In the genomic region with DNA sequence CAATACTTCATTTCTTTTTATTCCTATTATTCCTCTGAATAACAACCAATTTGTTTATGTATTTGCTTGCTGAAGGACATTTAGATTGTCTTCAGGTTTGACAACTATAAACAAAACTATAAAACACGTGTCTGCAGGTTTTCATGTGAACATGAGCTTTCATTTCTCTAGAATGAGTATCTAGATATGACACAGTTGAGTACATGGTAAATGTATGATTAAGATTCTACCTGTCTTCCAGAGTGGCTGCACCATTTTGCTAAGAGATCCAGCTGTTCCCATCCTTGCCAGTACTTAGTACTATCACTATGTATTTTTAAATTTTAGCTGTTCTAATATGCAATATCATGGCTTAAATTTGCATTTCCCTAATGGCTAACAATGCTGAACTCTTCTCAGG, we compare ENCODE assay signal across 18 cellular contexts. TPM values are rescaled to one million over a fixed set of nuclear protein-coding genes. Genes with fewer than 3 reads are reported as not detected.
DNase-seq lines count a peak whose midpoint lies in the region; ATAC-seq, FAIRE-seq and TF ChIP-seq lines count a peak whose summit lies in the region.
"Had no signal": no experiment of that assay in that cellular context is flagged by ENCODE, and none has a peak within 500 bp of the region (broad histone marks: within the 10 kb centered on the region; RNA-seq: fewer than 3 reads in every experiment).

No MANE protein-coding gene starts in this region.

- no peak overlapping the region for H2AFZ ChIP-seq in GM12878 (ENCODE audit: control insufficient read depth, low read depth, low read length)
- H2AFZ ChIP-seq in neural progenitor cell (replicated peaks): no peak overlapping the region

- intact Hi-C loops in GM12878 (cut with micrococcal nuclease; ENCODE audit: unreplicated experiment): no loop called here
- intact Hi-C loops in activated CD4-positive, alpha-beta memory T cell treated with anti-CD3 and anti-CD28 coated beads for 36 hours (cut with micrococcal nuclease): loop anchor here (1.0 to 5.0 kb wide), 2 partner anchors 10 to 255 kb away; partner anchors contain the start of gene MCMBP

- H3K79me2 ChIP-seq in GM12878 (ENCODE audit: control insufficient read depth, insufficient read depth, low read length): peaks cover 67% of the 10 kb centered on the region
- peaks cover 100% of the 10 kb centered on the region for H3K79me2 ChIP-seq in neural progenitor cell (ENCODE audit: low read depth)

- no peak overlapping the region for H3K4me2 ChIP-seq in A549
- no peak overlapping the region for H3K4me2 ChIP-seq in GM12878 (ENCODE audit: control insufficient read depth, insufficient read depth)
- H3K4me2 ChIP-seq in neural progenitor cell: no peak overlapping the region

- H3K9me3 Mint-ChIP-seq in activated CD4-positive, alpha-beta memory T cell treated with anti-CD3 and anti-CD28 coated beads for 36 hours: no peaks in the 10 kb centered on the region
- H3K9me3 Mint-ChIP-seq in neural progenitor cell: peaks cover 26% of the 10 kb centered on the region

- TF ChIP-seq POLR2A in A549 (IDR thresholded peaks at IDR 0.05; ENCODE audit: low read length): no peak
- no peak for TF ChIP-seq POLR2A in GM12878 (IDR thresholded peaks at IDR 0.05; ENCODE audit: low read depth, low read length)
- TF ChIP-seq POLR2A in GM18505 (IDR thresholded peaks at IDR 0.05; ENCODE audit: borderline replicate concordance, extremely low read depth, insufficient read depth, insufficient read length): no peak

- H3K4me1 Mint-ChIP-seq in activated CD4-positive, alpha-beta memory T cell treated with anti-CD3 and anti-CD28 coated beads for 36 hours (ENCODE audit: low read depth): peaks cover 56% of the 10 kb centered on the region
- H3K4me1 Mint-ChIP-seq in neural progenitor cell: peaks cover 8% of the 10 kb centered on the region

- no peaks in the 10 kb centered on the region for H3K9me3 ChIP-seq in A549
- peaks cover 11% of the 10 kb centered on the region; the same call in 2 of the 3 replicates for H3K9me3 ChIP-seq in GM12878 (replicated peaks; ENCODE audit: control insufficient read depth, insufficient read depth, low read length)
- peaks cover 12% of the 10 kb centered on the region for H3K9me3 ChIP-seq in neural progenitor cell (ENCODE audit: low read depth)

- no peaks in the 10 kb centered on the region for H4K20me1 ChIP-seq in GM12878 (ENCODE audit: control insufficient read depth, insufficient read depth)
- peaks cover 43% of the 10 kb centered on the region for H4K20me1 ChIP-seq in neural progenitor cell (ENCODE audit: low read depth)

- H3K36me3 Mint-ChIP-seq in activated CD4-positive, alpha-beta memory T cell treated with anti-CD3 and anti-CD28 coated beads for 36 hours: peaks cover 24% of the 10 kb centered on the region
- peaks cover 33% of the 10 kb centered on the region for H3K36me3 Mint-ChIP-seq in neural progenitor cell

- SMC1A ChIA-PET in GM12878 (lab: Charles Lee; ENCODE audit: uncharacterized antibody, unreplicated experiment): interaction anchor here (0.6 to 9.3 kb wide), 7 partner anchors 9 to 783 kb away, joined by 3 to 211 read pairs (median 4); partner anchors contain the start of gene SEC23IP

- no peak for TF ChIP-seq RAD21 in A549 (conservative IDR thresholded peaks at IDR 0.05 in 1 of 2, IDR thresholded peaks at IDR 0.05 in 1 of 2)
- no peak for TF ChIP-seq RAD21 in GM12878 (IDR thresholded peaks at IDR 0.05; ENCODE audit: insufficient read depth, low read depth, low read length)

- H3K4me3 ChIP-seq in A549: no peak overlapping the region
- no peak overlapping the region for H3K4me3 ChIP-seq in GM12878
- no peak overlapping the region for H3K4me3 ChIP-seq in neural progenitor cell
- H3K4me3 ChIP-seq: BLaER1 treated with 17β-estradiol and CSF1 and Interleukin-3, amounts not matched to agents 10 nM and 100 nM; K562 had no signal

- no peak overlapping the region for H3K27ac Mint-ChIP-seq in activated CD4-positive, alpha-beta memory T cell treated with anti-CD3 and anti-CD28 coated beads for 36 hours
- H3K27ac Mint-ChIP-seq in neural progenitor cell: no peak overlapping the region
- H3K27ac Mint-ChIP-seq: CD4-positive, CD25-positive, alpha-beta regulatory T cell had no signal

- peaks cover 22% of the 10 kb centered on the region for H3F3A ChIP-seq in neural progenitor cell (ENCODE audit: low read depth)

- CTCF ChIA-PET in A549 (lab: Yijun Ruan, JAX) (interaction anchor here (1.0 to 7.2 kb wide), 7 partner anchors 9 to 254 kb away, joined by 3 to 102 read pairs (median 9); partner anchors contain the start of gene MCMBP), GM12878 (lab: Yijun Ruan, JAX) (interaction anchor here (1.4 to 9.7 kb wide), 5 partner anchors 9 to 255 kb away, joined by 3 to 276 read pairs (median 85); partner anchors contain the start of gene MCMBP)
- CTCF ChIA-PET in activated CD4-positive, alpha-beta memory T cell treated with anti-CD3 and anti-CD28 coated beads for 36 hours (lab: Charles Lee): interaction anchor here (0.6 to 7.7 kb wide), 6 partner anchors 10 to 319 kb away, joined by 3 to 108 read pairs (median 3); partner anchors contain the start of genes MCMBP and RGS10

- RAD21 ChIA-PET in GM12878 (lab: Charles Lee; ENCODE audit: unreplicated experiment): interaction anchor here (0.6 to 6.1 kb wide), 5 partner anchors 8 to 724 kb away, joined by 3 to 144 read pairs (median 3); no protein-coding TSS in a partner anchor

- DNase-seq in activated CD4-positive, CD25-positive, alpha-beta regulatory T cell treated with anti-CD3 and anti-CD28 coated beads, Interleukin-2, amount 50 U/mL, for 72 hours: no peak
- no peak for DNase-seq in A549 (ENCODE audit: low read depth in 1 of 2, low spot score in 1 of 2)
- no peak for DNase-seq in GM19239 (ENCODE audit: insufficient read length, low spot score)
- no peak for DNase-seq in GM12878 (ENCODE audit: low read depth, low spot score)
- DNase-seq in activated CD4-positive, alpha-beta memory T cell treated with anti-CD3 and anti-CD28 coated beads for 36 hours: no peak
- no peak for DNase-seq in neural progenitor cell (ENCODE audit: low spot score)
- DNase-seq: ACHN; Calu3; CD4-positive, CD25-positive, alpha-beta regulatory T cell; DMS 273 treated with DMSO at 0.1 percent for 48 hours had no signal

- H3K27ac ChIP-seq in A549 (no peak overlapping the region), GM12878 (ENCODE audit: control insufficient read depth, insufficient read depth) (no peak overlapping the region), neural progenitor cell (no peak overlapping the region)
- H3K27ac ChIP-seq: 22Rv1; BLaER1 treated with 17β-estradiol and CSF1 and Interleukin-3, amounts not matched to agents 10 nM and 100 nM; HL-60 had no signal

- H3K4me3 Mint-ChIP-seq in activated CD4-positive, alpha-beta memory T cell treated with anti-CD3 and anti-CD28 coated beads for 36 hours: no peak overlapping the region
- H3K4me3 Mint-ChIP-seq in neural progenitor cell: no peak overlapping the region
- H3K4me3 Mint-ChIP-seq: CD4-positive, CD25-positive, alpha-beta regulatory T cell had no signal

- H3K27me3 Mint-ChIP-seq in activated CD4-positive, alpha-beta memory T cell treated with anti-CD3 and anti-CD28 coated beads for 36 hours: no peaks in the 10 kb centered on the region
- H3K27me3 Mint-ChIP-seq in neural progenitor cell (ENCODE audit: insufficient read depth, low read depth): no peaks in the 10 kb centered on the region
- H3K27me3 Mint-ChIP-seq: CD4-positive, CD25-positive, alpha-beta regulatory T cell had no signal

- H3K4me1 ChIP-seq in A549: peaks cover 15% of the 10 kb centered on the region
- peaks cover 8% of the 10 kb centered on the region for H3K4me1 ChIP-seq in GM12878 (ENCODE audit: control insufficient read depth, insufficient read depth, low read length)
- H3K4me1 ChIP-seq in neural progenitor cell: no peaks in the 10 kb centered on the region

- WGBS in A549 (ENCODE audit: missing lambda C conversion rate): 94% methylated on average over 1 of the region's 1 CpG
- 6% methylated on average over 1 of the region's 1 CpG for WGBS in GM12878 (ENCODE audit: insufficient coverage, insufficient replicate concordance, low lambda C conversion rate, missing lambda C conversion rate)

- POLR2A ChIA-PET in A549 (lab: Yijun Ruan, JAX) (interaction anchor here (1.1 kb wide), 1 partner anchor 10 kb away, joined by 3 read pairs; the partner anchor contains the start of gene MCMBP), GM12878 (lab: Charles Lee) (interaction anchor here (0.7 to 2.0 kb wide), 2 partner anchors 9 to 137 kb away, joined by 3 to 11 read pairs; partner anchors contain the start of genes INPP5F and MCMBP)
- POLR2A ChIA-PET in activated CD4-positive, alpha-beta memory T cell treated with anti-CD3 and anti-CD28 coated beads for 36 hours (lab: Charles Lee): interaction anchor here (6.4 kb wide), 1 partner anchor 10 kb away, joined by 31 read pairs; the partner anchor contains the start of gene MCMBP

- no TSS peak for BruUV-seq in GM12878 (replicated peaks; lab: Mats Ljungman, UMichigan)

- TF ChIP-seq CTCF in A549 (IDR thresholded peaks at IDR 0.05) (no peak), GM12878 (IDR thresholded peaks at IDR 0.05 in 2 of 3, conservative IDR thresholded peaks at IDR 0.05 in 1 of 3; ENCODE audit: control insufficient read depth in 2 of 3, extremely low read depth in 1 of 3, insufficient read depth in 1 of 3, low read depth in 3 of 3, low read length in 3 of 3) (no peak), neural progenitor cell (IDR thresholded peaks at IDR 0.05) (no peak)

- in situ Hi-C loops in GM12878 (cut with MboI): no loop called here

- no peak for TF ChIP-seq EP300 in A549 (IDR thresholded peaks at IDR 0.05)
- no peak for TF ChIP-seq EP300 in GM12878 (IDR thresholded peaks at IDR 0.05; ENCODE audit: borderline replicate concordance in 1 of 2, control insufficient read depth in 1 of 2, low read depth in 2 of 2, low read length in 2 of 2)

- peak; percentile 48 for ATAC-seq in activated CD4-positive, CD25-positive, alpha-beta regulatory T cell treated with anti-CD3 and anti-CD28 coated beads, Interleukin-2, amount 50 U/mL, for 24 hours
- ATAC-seq in A549: no peak
- peak; percentile 44 for ATAC-seq in GM12878
- no peak for ATAC-seq in GM18505 (IDR thresholded peaks at IDR 0.05; ENCODE audit: unreplicated experiment)
- ATAC-seq: HCT116, K562 had no signal

- H3K36me3 ChIP-seq in GM12878 (ENCODE audit: control insufficient read depth in 2 of 2, insufficient read depth in 2 of 2, low read length in 1 of 2) (peaks cover 0 to 13% of the 10 kb centered on the region in 2 experiments; a peak in 2 of 4 replicates), neural progenitor cell (peaks cover 13% of the 10 kb centered on the region)

- H3K27me3 ChIP-seq in GM12878 (replicated peaks in 1 of 2; ENCODE audit: control insufficient read depth in 2 of 2, insufficient read depth in 2 of 2, low read length in 1 of 2) (no peaks in the 10 kb centered on the region), neural progenitor cell (no peaks in the 10 kb centered on the region)
- H3K27me3 ChIP-seq: BLaER1 treated with 17β-estradiol and CSF1 and Interleukin-3, amounts not matched to agents 10 nM and 100 nM had no signal

- FAIRE-seq in A549 (lab: Jason Lieb, UNC): peak; percentile 72
- peak; percentile 62 for FAIRE-seq in GM19239 (lab: Jason Lieb, UNC)
- no peak for FAIRE-seq in GM12878 (lab: Jason Lieb, UNC)
- FAIRE-seq: GM18507, K562 had no signal

- no peak overlapping the region for H3K9ac ChIP-seq in GM12878 (ENCODE audit: control insufficient read depth, insufficient read depth, low read length)
- H3K9ac ChIP-seq in neural progenitor cell: no peak overlapping the region
- H3K9ac ChIP-seq: BLaER1 treated with 17β-estradiol and CSF1 and Interleukin-3, amounts not matched to agents 10 nM and 100 nM had no signal

RNA-seq across cellular contexts. Expression of gene MCMBP, which starts 10.1 kb away (rescaled TPM):
- polyA plus RNA-seq in A549 (2011; rRNA removed) (109 and 113 TPM in 2 replicates), A549 (2017; fragmentation: RNase III; extraction: RNeasy Plus Mini Kit Qiagen cat#74134 plus additional on column Dnase treatment) (57.3 to 61.9 TPM (median 58.6 TPM) in 3 replicates), GM12878 (2011; rRNA removed) (93.1 and 106 TPM in 2 replicates), GM12878 (2014; fragmentation: Illumina TruSeq; extraction: Trizol) (86.8 and 108 TPM in 2 replicates), GM12878 (2014; fragmentation: Nextera tagmentation; extraction: Ambion mirVana) (10 to 100 TPM; 22.1 to 29.4 TPM), GM12878 (2014; rRNA removed) (67.1 and 74.2 TPM in 2 replicates), GM12878 (2016; fragmentation: Nextera tagmentation; extraction: Ambion mirVana) (10 to 100 TPM in 1 of 2 experiments, 1 to 10 TPM in 1; 7.6 to 80.8 TPM)
- 60.1 and 65.2 TPM in 2 replicates for polyA plus RNA-seq in A549 (2012; cell fraction: cytosol; rRNA removed)
- polyA plus RNA-seq in A549 (2012; cell fraction: nucleus; rRNA removed): 31.0 and 47.8 TPM in 2 replicates
- 62.0 and 62.7 TPM in 2 replicates for polyA minus RNA-seq in A549 (2011; rRNA and poly(A)+ RNA removed)
- total RNA-seq in GM12878 (2013; cell fraction: nucleolus; rRNA removed): 56.2 and 57.5 TPM in 2 replicates
- total RNA-seq in GM12878 (2014; rRNA removed) (70.5 and 77.2 TPM in 2 replicates), GM12878 (2014; rRNA removed; fragmentation: Illumina TruSeq; extraction: Trizol) (71.7 and 72.5 TPM in 2 replicates), GM12878 (2021) (80.1 and 80.2 TPM in 2 replicates), neural progenitor cell (ENCODE audit: low replicate concordance) (63.4 and 86.3 TPM in 2 replicates)
- polyA plus RNA-seq in GM12878 (2011; ENCODE audit: low read depth): 29.7 TPM
- polyA plus RNA-seq in GM12878 (2011; cell fraction: cytosol; rRNA removed): 68.6 and 69.1 TPM in 2 replicates
- polyA plus RNA-seq in GM12878 (2011; cell fraction: nucleus; rRNA removed): 46.4 and 48.7 TPM in 2 replicates
- 31.3 and 32.9 TPM in 2 replicates for polyA plus RNA-seq in GM12878 (2012)
- polyA minus RNA-seq in GM12878 (2011; rRNA and poly(A)+ RNA removed): 78.1 and 111 TPM in 2 replicates
- 24.5 and 41.3 TPM in 2 replicates for polyA minus RNA-seq in GM12878 (2011; cell fraction: cytosol; rRNA and poly(A)+ RNA removed)
- 24.3 and 38.9 TPM in 2 replicates for polyA minus RNA-seq in GM12878 (2011; cell fraction: nucleus; rRNA and poly(A)+ RNA removed)
- total RNA-seq in activated CD4-positive, alpha-beta memory T cell treated with anti-CD3 and anti-CD28 coated beads for 36 hours: 10 to 100 TPM; 90.8 to 92.8 TPM

RNA-seq across cellular contexts. Expression of gene SEC23IP, which starts 30.0 kb away (rescaled TPM):
- polyA plus RNA-seq in A549 (2011; rRNA removed): 62.5 and 75.6 TPM in 2 replicates
- polyA plus RNA-seq in A549 (2012; cell fraction: cytosol; rRNA removed): 17.0 and 24.6 TPM in 2 replicates
- polyA plus RNA-seq in A549 (2012; cell fraction: nucleus; rRNA removed): 21.5 and 26.2 TPM in 2 replicates
- 44.9 to 61.9 TPM (median 55.6 TPM) in 3 replicates for polyA plus RNA-seq in A549 (2017; fragmentation: RNase III; extraction: RNeasy Plus Mini Kit Qiagen cat#74134 plus additional on column Dnase treatment)
- polyA minus RNA-seq in A549 (2011; rRNA and poly(A)+ RNA removed): 157 and 227 TPM in 2 replicates
- 61.1 and 62.2 TPM in 2 replicates for total RNA-seq in GM12878 (2013; cell fraction: nucleolus; rRNA removed)
- total RNA-seq in GM12878 (2014; rRNA removed): 21.6 and 30.3 TPM in 2 replicates
- 26.8 and 30.7 TPM in 2 replicates for total RNA-seq in GM12878 (2014; rRNA removed; fragmentation: Illumina TruSeq; extraction: Trizol)
- total RNA-seq in GM12878 (2021): 71.9 and 82.5 TPM in 2 replicates
- polyA plus RNA-seq in GM12878 (2011; ENCODE audit: low read depth): 18.5 TPM
- polyA plus RNA-seq in GM12878 (2011; rRNA removed): 29.9 and 38.3 TPM in 2 replicates
- polyA plus RNA-seq in GM12878 (2011; cell fraction: cytosol; rRNA removed): 32.3 and 34.9 TPM in 2 replicates
- 32.4 and 38.1 TPM in 2 replicates for polyA plus RNA-seq in GM12878 (2011; cell fraction: nucleus; rRNA removed)
- polyA plus RNA-seq in GM12878 (2012): 21.4 and 27.7 TPM in 2 replicates
- 68.0 and 68.4 TPM in 2 replicates for polyA plus RNA-seq in GM12878 (2014; fragmentation: Illumina TruSeq; extraction: Trizol)
- 10 to 100 TPM; 15.1 to 20.8 TPM for polyA plus RNA-seq in GM12878 (2014; fragmentation: Nextera tagmentation; extraction: Ambion mirVana)
- polyA plus RNA-seq in GM12878 (2014; rRNA removed): 33.6 and 39.0 TPM in 2 replicates
- polyA plus RNA-seq in GM12878 (2016; fragmentation: Nextera tagmentation; extraction: Ambion mirVana): 10 to 100 TPM; 72.2 to 79.2 TPM
- polyA minus RNA-seq in GM12878 (2011; rRNA and poly(A)+ RNA removed): 78.5 and 98.5 TPM in 2 replicates
- 19.8 and 27.0 TPM in 2 replicates for polyA minus RNA-seq in GM12878 (2011; cell fraction: cytosol; rRNA and poly(A)+ RNA removed)
- polyA minus RNA-seq in GM12878 (2011; cell fraction: nucleus; rRNA and poly(A)+ RNA removed): 14.6 and 26.2 TPM in 2 replicates
- 10 to 100 TPM; 62.4 to 63.6 TPM for total RNA-seq in activated CD4-positive, alpha-beta memory T cell treated with anti-CD3 and anti-CD28 coated beads for 36 hours
- 23.4 and 39.2 TPM in 2 replicates for total RNA-seq in neural progenitor cell (ENCODE audit: low replicate concordance)

Comparison
In these comparisons a context has a peak if more than half of its experiments do, and no peak if none do; other contexts are left out.
1. ATAC-seq: peak in activated CD4-positive, CD25-positive, alpha-beta regulatory T cell treated with anti-CD3 and anti-CD28 coated beads, Interleukin-2, amount 50 U/mL, for 24 hours (2 of 2) and GM12878 (single experiment); none in A549 (0 of 2) and GM18505 (single experiment).